In genomic region chrX:78333521-78333920, GRCh38 we compare ENCODE assay signal across 8 cellular contexts. TPM values are rescaled to one million over a fixed set of nuclear protein-coding genes. Genes with fewer than 3 reads are reported as not detected.
DNase-seq lines count a peak whose midpoint lies in the region; ATAC-seq and TF ChIP-seq lines count a peak whose summit lies in the region.

No MANE protein-coding gene starts in this region.

- no peaks in the 10 kb centered on the region for H3K9me3 ChIP-seq in esophagus muscularis mucosa

- H3K4me1 ChIP-seq in esophagus muscularis mucosa = peaks cover 0 to 32% (median 21%) of the 10 kb centered on the region in 4 donors

- intact Hi-C loops in esophagus muscularis mucosa (cut with DNase I) = no loop called here

- no peak overlapping the region for H3K4me3 ChIP-seq in esophagus muscularis mucosa

- no peak for TF ChIP-seq POLR2A in esophagus muscularis mucosa (IDR thresholded peaks at IDR 0.05; ENCODE audit: low read depth)

- no peak for DNase-seq in esophagus muscularis mucosa (ENCODE audit: extremely low spot score)
- DNase-seq in HPDE6-E6E7 (ENCODE audit: extremely low spot score) = no peak
- DNase-seq in HK-2 (ENCODE audit: unreplicated experiment) = no peak
- DNase-seq in NCI-H774 (lab: John Stamatoyannopoulos, UW) = no peak
- DNase-seq in mesenteric fat pad (ENCODE audit: low spot score) = no peak

- no peak for TF ChIP-seq EP300 in esophagus muscularis mucosa (IDR thresholded peaks at IDR 0.05)

- no peak for TF ChIP-seq CTCF in esophagus muscularis mucosa (IDR thresholded peaks at IDR 0.05)

- peak overlapping the region; percentile 18 to 41 (median 26) for H3K27ac ChIP-seq in esophagus muscularis mucosa (replicated peaks in 1 of 4)

- H3K36me3 ChIP-seq in esophagus muscularis mucosa = no peaks in the 10 kb centered on the region

- H3K27me3 ChIP-seq in esophagus muscularis mucosa = no peaks in the 10 kb centered on the region

- ATAC-seq in GM18499 (IDR thresholded peaks at IDR 0.05; ENCODE audit: insufficient read depth, unreplicated experiment) (peak; percentile 70), GM19452 (IDR thresholded peaks at IDR 0.05; ENCODE audit: unreplicated experiment) (peak; percentile 65), HG03432 (IDR thresholded peaks at IDR 0.05; ENCODE audit: unreplicated experiment) (peak; percentile 52)

RNA-seq across cellular contexts. Expression of gene CYSLTR1, which starts 6.1 kb away (rescaled TPM):
- total RNA-seq in esophagus muscularis mucosa = 10 to 100 TPM; 19.6 to 32.4 (median 25.5) TPM
- 4.7 TPM for total RNA-seq in mesenteric fat pad
